Comparison of ENCODE assay signal across 8 cellular contexts in the genomic region with DNA sequence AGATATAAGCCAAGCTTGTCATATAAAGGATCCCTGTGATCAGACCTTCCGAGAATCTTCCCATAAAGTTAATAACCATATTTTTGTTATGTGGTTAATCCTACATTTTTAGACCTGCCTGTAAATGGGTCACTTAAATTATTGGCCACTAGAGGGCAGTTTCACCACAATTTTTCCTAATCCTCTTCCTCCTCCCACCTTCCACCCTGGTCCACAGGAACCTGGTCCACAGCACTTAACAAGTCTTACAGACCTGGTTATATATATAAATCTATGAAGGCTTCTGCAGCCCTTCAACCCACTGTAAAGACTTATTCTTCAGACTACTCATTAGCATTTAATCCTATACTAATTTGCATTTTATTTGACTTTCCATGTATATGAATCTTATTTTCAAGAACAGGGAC. TPM values are rescaled to one million over a fixed set of nuclear protein-coding genes. Genes with fewer than 3 reads are reported as not detected.
DNase-seq lines count a peak whose midpoint lies in the region; TF ChIP-seq lines count a peak whose summit lies in the region.

No MANE protein-coding gene starts in this region.

- H3K9me3 Mint-ChIP-seq in nephron progenitor cell = no peaks in the 10 kb centered on the region

- H3K4me1 Mint-ChIP-seq in nephron progenitor cell = peaks cover 5% of the 10 kb centered on the region

- TF ChIP-seq CTCF in epithelial cell of proximal tubule (conservative IDR thresholded peaks at IDR 0.05; ENCODE audit: low read depth, low read length) = peak; percentile 71
- TF ChIP-seq CTCF in nephron progenitor cell (IDR thresholded peaks at IDR 0.05) = peak; percentile 59

- no peak overlapping the region for H3K4me3 ChIP-seq in Jurkat, Clone E6-1 (ENCODE audit: low read length)
- no peak overlapping the region for H3K4me3 ChIP-seq in epithelial cell of proximal tubule (ENCODE audit: low read depth, low read length)

- H3K27me3 Mint-ChIP-seq in nephron progenitor cell (ENCODE audit: low read depth, poor library complexity) = no peaks in the 10 kb centered on the region

- peaks cover 19% of the 10 kb centered on the region for H3K36me3 Mint-ChIP-seq in nephron progenitor cell (ENCODE audit: low read depth)

- H3K27ac Mint-ChIP-seq in nephron progenitor cell = no peak overlapping the region

- H3K4me3 Mint-ChIP-seq in nephron progenitor cell = no peak overlapping the region

- peak in 2 of 3 donors; percentile 3 to 34 for DNase-seq in stimulated activated CD4-positive, alpha-beta T cell treated with anti-CD3 and anti-CD28 coated beads, Interleukin-12 subunit alpha, Interleukin-12 subunit beta, amount 100 ng/mL, for 48 hours (ENCODE audit: low read depth in 2 of 3, low spot score in 1 of 3)
- DNase-seq in stimulated activated CD4-positive, alpha-beta T cell treated with anti-CD3 and anti-CD28 coated beads, Interleukin-12 subunit alpha, Interleukin-12 subunit beta, amount 100 ng/mL, for 4 hours = no peak
- peak; percentile 35 for DNase-seq in Jurkat, Clone E6-1 (ENCODE audit: low read depth, low spot score)
- peak; percentile 51 for DNase-seq in RPMI8226
- DNase-seq in epithelial cell of proximal tubule (ENCODE audit: low read depth) = peak; percentile 3
- no peak for DNase-seq in nephron progenitor cell
- DNase-seq in effector CD8-positive, alpha-beta T cell (lab: John Stamatoyannopoulos, UW) = no peak
- DNase-seq in middle frontal gyrus (ENCODE audit: extremely low spot score, low spot score) = no peak

RNA-seq across cellular contexts. Expression of a gene that starts 28.3 kb away (rescaled TPM):
- polyA plus RNA-seq in Jurkat, Clone E6-1 (2012; ENCODE audit: insufficient read depth, insufficient read length) = 37.5 TPM
- 38.3 and 56.9 TPM in 2 replicates for total RNA-seq in epithelial cell of proximal tubule

RNA-seq across cellular contexts. Expression of a gene that starts 58.3 kb away (rescaled TPM):
- 3.6 TPM for polyA plus RNA-seq in Jurkat, Clone E6-1 (2012; ENCODE audit: insufficient read depth, insufficient read length)
- 0.51 and 0.75 TPM in 2 replicates for total RNA-seq in epithelial cell of proximal tubule

Comparison
In these comparisons a context has a peak if more than half of its experiments do, and no peak if none do; other contexts are left out.
1. DNase-seq: peak in stimulated activated CD4-positive, alpha-beta T cell treated with anti-CD3 and anti-CD28 coated beads, Interleukin-12 subunit alpha, Interleukin-12 subunit beta, amount 100 ng/mL, for 48 hours (2 of 3), Jurkat, Clone E6-1 (single experiment), RPMI8226 (single experiment) and epithelial cell of proximal tubule (single experiment); none in stimulated activated CD4-positive, alpha-beta T cell treated with anti-CD3 and anti-CD28 coated beads, Interleukin-12 subunit alpha, Interleukin-12 subunit beta, amount 100 ng/mL, for 4 hours (single experiment), nephron progenitor cell (single experiment), effector CD8-positive, alpha-beta T cell (single experiment) and middle frontal gyrus (single experiment).